8 cellular contexts compared by ENCODE assay signal in the genomic region with DNA sequence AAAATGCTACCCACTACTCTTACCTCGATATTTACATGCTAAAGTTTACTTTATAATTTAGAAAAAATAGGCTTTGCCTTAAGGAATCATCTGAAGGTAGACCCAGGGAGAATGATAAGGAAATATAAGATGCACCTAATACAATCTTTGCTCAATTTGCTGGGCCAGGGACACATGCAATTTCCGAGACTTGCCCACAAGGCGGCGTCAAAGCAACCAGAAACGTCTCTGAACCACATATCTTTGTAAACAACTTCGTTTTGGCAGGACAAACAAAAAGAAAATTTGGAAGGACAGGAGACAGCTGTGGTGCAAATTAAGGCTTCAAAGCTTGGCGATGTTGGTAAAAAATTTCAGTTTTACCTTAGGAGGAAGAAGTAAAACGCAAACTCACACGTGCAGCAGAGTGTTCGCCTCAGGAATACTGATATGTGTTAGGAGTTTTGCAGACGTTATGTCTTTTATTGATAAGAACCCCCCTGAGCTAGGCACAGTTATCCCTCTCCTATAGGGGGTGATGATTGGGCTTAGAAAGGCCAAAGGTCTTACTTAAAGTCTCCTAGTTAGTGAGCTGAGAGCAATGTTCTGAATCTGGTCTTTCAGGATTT.
DNase-seq lines count a peak whose midpoint lies in the region; ATAC-seq and TF ChIP-seq lines count a peak whose summit lies in the region.

No MANE protein-coding gene starts in this region.

- H3K4me3 Mint-ChIP-seq in activated CD4-positive, alpha-beta memory T cell treated with anti-CD3 and anti-CD28 coated beads for 36 hours, result no peak overlapping the region
- no peak overlapping the region for H3K4me3 Mint-ChIP-seq in mesothelial cell of epicardium

- H3K27ac Mint-ChIP-seq in activated CD4-positive, alpha-beta memory T cell treated with anti-CD3 and anti-CD28 coated beads for 36 hours, result peak overlapping the region; percentile 58
- no peak overlapping the region for H3K27ac Mint-ChIP-seq in mesothelial cell of epicardium

- DNase-seq in DMS53 treated with DMSO at 0.1 percent for 48 hours (lab: John Stamatoyannopoulos, UW; ENCODE audit: unreplicated experiment) (peak; percentile 2), LNCaP clone FGC (ENCODE audit: low read depth) (peak; percentile 17), mesothelial cell of epicardium (ENCODE audit: low spot score in 2 of 2, unreplicated experiment in 2 of 2) (no peak), NCI-H446 treated with DMSO at 0.1 percent for 48 hours (lab: John Stamatoyannopoulos, UW) (no peak)
- DNase-seq in activated CD4-positive, alpha-beta memory T cell treated with anti-CD3 and anti-CD28 coated beads for 36 hours, result peak; percentile 76
- DNase-seq in effector CD4-positive, alpha-beta T cell, result peak; percentile 49
- peak; percentile 30 for DNase-seq in stimulated activated CD8-positive, alpha-beta memory T cell treated with anti-CD3 and anti-CD28 coated beads, Interleukin-7, amount 100 ng/mL, for 24 hours (ENCODE audit: low read depth)

- no peak for ATAC-seq in HG03457 (IDR thresholded peaks at IDR 0.05; ENCODE audit: unreplicated experiment)

- intact Hi-C loops in activated CD4-positive, alpha-beta memory T cell treated with anti-CD3 and anti-CD28 coated beads for 36 hours (cut with micrococcal nuclease), result loop anchor here (1.0 to 2.0 kb wide), 2 partner anchors 29 to 203 kb away; no protein-coding TSS in a partner anchor

- TF ChIP-seq CTCF in LNCaP clone FGC (IDR thresholded peaks at IDR 0.05; ENCODE audit: control insufficient read depth, extremely low read depth, insufficient read depth) (peak; percentile 76), mesothelial cell of epicardium (IDR thresholded peaks at IDR 0.05; ENCODE audit: unreplicated experiment) (peak; percentile 38)

- CTCF ChIA-PET in activated CD4-positive, alpha-beta memory T cell treated with anti-CD3 and anti-CD28 coated beads for 36 hours (lab: Charles Lee), result interaction anchor here (0.6 to 2.9 kb wide), 32 partner anchors 8 to 233 kb away, joined by 3 to 13 read pairs (median 4); no protein-coding TSS in a partner anchor

- POLR2A ChIA-PET in activated CD4-positive, alpha-beta memory T cell treated with anti-CD3 and anti-CD28 coated beads for 36 hours (lab: Charles Lee), result interaction anchor here (1.4 kb wide), 1 partner anchor 117 kb away, joined by 3 read pairs; no protein-coding TSS in a partner anchor

- no peaks in the 10 kb centered on the region for H3K27me3 Mint-ChIP-seq in activated CD4-positive, alpha-beta memory T cell treated with anti-CD3 and anti-CD28 coated beads for 36 hours
- no peaks in the 10 kb centered on the region for H3K27me3 Mint-ChIP-seq in mesothelial cell of epicardium (ENCODE audit: low read depth)

- no peak overlapping the region for H3K4me3 ChIP-seq in LNCaP clone FGC (ENCODE audit: low read depth, low read length)

- no peaks in the 10 kb centered on the region for H3K9me3 Mint-ChIP-seq in activated CD4-positive, alpha-beta memory T cell treated with anti-CD3 and anti-CD28 coated beads for 36 hours
- H3K9me3 Mint-ChIP-seq in mesothelial cell of epicardium, result no peaks in the 10 kb centered on the region

- H3K36me3 Mint-ChIP-seq in activated CD4-positive, alpha-beta memory T cell treated with anti-CD3 and anti-CD28 coated beads for 36 hours, result peaks cover 30% of the 10 kb centered on the region
- H3K36me3 Mint-ChIP-seq in mesothelial cell of epicardium, result no peaks in the 10 kb centered on the region

- peaks cover 40% of the 10 kb centered on the region for H3K4me1 Mint-ChIP-seq in activated CD4-positive, alpha-beta memory T cell treated with anti-CD3 and anti-CD28 coated beads for 36 hours (ENCODE audit: low read depth)
- no peaks in the 10 kb centered on the region for H3K4me1 Mint-ChIP-seq in mesothelial cell of epicardium

Comparison
In these comparisons a context has a peak if more than half of its experiments do, and no peak if none do; other contexts are left out.
1. DNase-seq: peak in DMS53 treated with DMSO at 0.1 percent for 48 hours (single experiment), LNCaP clone FGC (single experiment), activated CD4-positive, alpha-beta memory T cell treated with anti-CD3 and anti-CD28 coated beads for 36 hours (single experiment), effector CD4-positive, alpha-beta T cell (single experiment) and stimulated activated CD8-positive, alpha-beta memory T cell treated with anti-CD3 and anti-CD28 coated beads, Interleukin-7, amount 100 ng/mL, for 24 hours (single experiment); none in mesothelial cell of epicardium (0 of 2) and NCI-H446 treated with DMSO at 0.1 percent for 48 hours (single experiment).